Comparison of ENCODE assay signal across 2 cellular contexts in the genomic region with DNA sequence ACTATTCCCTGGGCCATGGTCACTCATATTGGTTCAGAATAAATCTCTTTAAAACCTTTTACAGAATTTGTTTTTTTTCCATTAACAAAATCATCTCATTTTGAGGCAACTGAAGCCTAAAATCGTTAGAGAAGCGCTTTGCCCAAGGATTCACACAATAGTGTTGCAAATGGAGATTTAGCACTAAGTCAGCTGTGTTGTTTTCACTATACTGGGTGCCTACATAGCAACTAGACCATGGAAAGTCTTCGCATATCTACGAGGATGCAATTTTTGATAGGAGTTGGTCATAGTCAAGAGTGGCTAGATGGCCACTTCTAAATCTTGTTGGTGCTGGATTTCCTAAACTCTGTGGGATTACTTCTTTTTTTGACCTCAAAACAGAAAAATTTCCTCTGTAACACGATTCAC.
A peak's percentile ranks its signal among the peaks of the same experiment; 100 is the strongest.
TF ChIP-seq lines count a peak whose summit lies in the region.

No MANE protein-coding gene starts in this region.

TF ChIP-seq in HEK293, 187 proteins besides CTCF, POLR2A, EP300 and RAD21 (continues in another document):
- no peak for TF ChIP-seq ZNF521 (tag by site-specific recombination; IDR thresholded peaks at IDR 0.05)
- TF ChIP-seq PRDM2 (tag by site-specific recombination; IDR thresholded peaks at IDR 0.05; ENCODE audit: borderline replicate concordance): no peak
- TF ChIP-seq ZNF837 (tag by site-specific recombination; IDR thresholded peaks at IDR 0.05): no peak
- no peak for TF ChIP-seq ZNF473 (tag by site-specific recombination; IDR thresholded peaks at IDR 0.05)
- no peak for TF ChIP-seq ZNF114 (tag by site-specific recombination; IDR thresholded peaks at IDR 0.05)
- TF ChIP-seq, protein P1, sequence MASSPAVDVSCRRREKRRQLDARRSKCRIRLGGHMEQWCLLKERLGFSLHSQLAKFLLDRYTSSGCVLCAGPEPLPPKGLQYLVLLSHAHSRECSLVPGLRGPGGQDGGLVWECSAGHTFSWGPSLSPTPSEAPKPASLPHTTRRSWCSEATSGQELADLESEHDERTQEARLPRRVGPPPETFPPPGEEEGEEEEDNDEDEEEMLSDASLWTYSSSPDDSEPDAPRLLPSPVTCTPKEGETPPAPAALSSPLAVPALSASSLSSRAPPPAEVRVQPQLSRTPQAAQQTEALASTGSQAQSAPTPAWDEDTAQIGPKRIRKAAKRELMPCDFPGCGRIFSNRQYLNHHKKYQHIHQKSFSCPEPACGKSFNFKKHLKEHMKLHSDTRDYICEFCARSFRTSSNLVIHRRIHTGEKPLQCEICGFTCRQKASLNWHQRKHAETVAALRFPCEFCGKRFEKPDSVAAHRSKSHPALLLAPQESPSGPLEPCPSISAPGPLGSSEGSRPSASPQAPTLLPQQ (tag by site-specific recombination; IDR thresholded peaks at IDR 0.05): peak; percentile 76; the same call in 1 of the 2 replicates
- TF ChIP-seq YY2 (tag by site-specific recombination; IDR thresholded peaks at IDR 0.05): no peak
- peak; percentile 22 for TF ChIP-seq SETDB1 (IDR thresholded peaks at IDR 0.05; ENCODE audit: insufficient read length, low read length)
- TF ChIP-seq PBX3 (CRISPR knock-in tag; IDR thresholded peaks at IDR 0.05): no peak
- TF ChIP-seq ZNF423 (tag by site-specific recombination; IDR thresholded peaks at IDR 0.05): no peak
- peak; percentile 70 for TF ChIP-seq ZNF548 (tag by site-specific recombination; IDR thresholded peaks at IDR 0.05)
- no peak for TF ChIP-seq ZNF629 (tag by site-specific recombination; IDR thresholded peaks at IDR 0.05)
- TF ChIP-seq ZNF747 (tag by site-specific recombination; IDR thresholded peaks at IDR 0.05): no peak
- TF ChIP-seq, protein P2, sequence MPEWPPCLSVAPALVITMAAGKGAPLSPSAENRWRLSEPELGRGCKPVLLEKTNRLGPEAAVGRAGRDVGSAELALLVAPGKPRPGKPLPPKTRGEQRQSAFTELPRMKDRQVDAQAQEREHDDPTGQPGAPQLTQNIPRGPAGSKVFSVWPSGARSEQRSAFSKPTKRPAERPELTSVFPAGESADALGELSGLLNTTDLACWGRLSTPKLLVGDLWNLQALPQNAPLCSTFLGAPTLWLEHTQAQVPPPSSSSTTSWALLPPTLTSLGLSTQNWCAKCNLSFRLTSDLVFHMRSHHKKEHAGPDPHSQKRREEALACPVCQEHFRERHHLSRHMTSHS (tag by site-specific recombination; IDR thresholded peaks at IDR 0.05): no peak
- no peak for TF ChIP-seq HOXC10 (CRISPR knock-in tag; IDR thresholded peaks at IDR 0.05)
- TF ChIP-seq, protein P3, sequence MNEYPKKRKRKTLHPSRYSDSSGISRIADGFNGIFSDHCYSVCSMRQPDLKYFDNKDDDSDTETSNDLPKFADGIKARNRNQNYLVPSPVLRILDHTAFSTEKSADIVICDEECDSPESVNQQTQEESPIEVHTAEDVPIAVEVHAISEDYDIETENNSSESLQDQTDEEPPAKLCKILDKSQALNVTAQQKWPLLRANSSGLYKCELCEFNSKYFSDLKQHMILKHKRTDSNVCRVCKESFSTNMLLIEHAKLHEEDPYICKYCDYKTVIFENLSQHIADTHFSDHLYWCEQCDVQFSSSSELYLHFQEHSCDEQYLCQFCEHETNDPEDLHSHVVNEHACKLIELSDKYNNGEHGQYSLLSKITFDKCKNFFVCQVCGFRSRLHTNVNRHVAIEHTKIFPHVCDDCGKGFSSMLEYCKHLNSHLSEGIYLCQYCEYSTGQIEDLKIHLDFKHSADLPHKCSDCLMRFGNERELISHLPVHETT (tag by site-specific recombination; IDR thresholded peaks at IDR 0.05): no peak
- TF ChIP-seq ZNF169 (tag by site-specific recombination; IDR thresholded peaks at IDR 0.05): no peak
- no peak for TF ChIP-seq ZNF37A (tag by site-specific recombination; IDR thresholded peaks at IDR 0.05)

TF ChIP-seq in GM12878, 131 proteins besides CTCF, POLR2A, EP300 and RAD21:
- TF ChIP-seq YBX1 (IDR thresholded peaks at IDR 0.05): no peak
- TF ChIP-seq TAF1 (IDR thresholded peaks at IDR 0.05; ENCODE audit: borderline replicate concordance, low read depth, low read length): no peak
- TF ChIP-seq MLLT1 (IDR thresholded peaks at IDR 0.05): peak; percentile 71; the same call in 1 of the 2 replicates
- TF ChIP-seq, protein P4, sequence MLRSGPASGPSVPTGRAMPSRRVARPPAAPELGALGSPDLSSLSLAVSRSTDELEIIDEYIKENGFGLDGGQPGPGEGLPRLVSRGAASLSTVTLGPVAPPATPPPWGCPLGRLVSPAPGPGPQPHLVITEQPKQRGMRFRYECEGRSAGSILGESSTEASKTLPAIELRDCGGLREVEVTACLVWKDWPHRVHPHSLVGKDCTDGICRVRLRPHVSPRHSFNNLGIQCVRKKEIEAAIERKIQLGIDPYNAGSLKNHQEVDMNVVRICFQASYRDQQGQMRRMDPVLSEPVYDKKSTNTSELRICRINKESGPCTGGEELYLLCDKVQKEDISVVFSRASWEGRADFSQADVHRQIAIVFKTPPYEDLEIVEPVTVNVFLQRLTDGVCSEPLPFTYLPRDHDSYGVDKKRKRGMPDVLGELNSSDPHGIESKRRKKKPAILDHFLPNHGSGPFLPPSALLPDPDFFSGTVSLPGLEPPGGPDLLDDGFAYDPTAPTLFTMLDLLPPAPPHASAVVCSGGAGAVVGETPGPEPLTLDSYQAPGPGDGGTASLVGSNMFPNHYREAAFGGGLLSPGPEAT (IDR thresholded peaks at IDR 0.05; ENCODE audit: low read depth): no peak
TF ChIP-seq in GM12878: peak in this region for 1.
